Comparison of ENCODE assay signal across 7 cellular contexts in genomic region chr6:128259735-128260685, GRCh38.
DNase-seq lines count a peak whose midpoint lies in the region; ATAC-seq and FAIRE-seq lines count a peak whose summit lies in the region.

No MANE protein-coding gene starts in this region.

- H3K27me3 Mint-ChIP-seq in natural killer cell treated with Interleukin-12 subunit alpha and Interleukin-12 subunit beta and Interleukin-15 and Interleukin-18, amount 100 ng/mL, for 72 hours, result no peaks in the 10 kb centered on the region

- ATAC-seq in GM19035 (IDR thresholded peaks at IDR 0.05; ENCODE audit: unreplicated experiment) (peak; percentile 48), HG02678 (IDR thresholded peaks at IDR 0.05; ENCODE audit: unreplicated experiment) (peak; percentile 56)
- no peak for ATAC-seq in natural killer cell treated with Interleukin-12 subunit alpha and Interleukin-12 subunit beta and Interleukin-15 and Interleukin-18, amount 100 ng/mL, for 72 hours

- H3K4me3 Mint-ChIP-seq in natural killer cell treated with Interleukin-12 subunit alpha and Interleukin-12 subunit beta and Interleukin-15 and Interleukin-18, amount 100 ng/mL, for 72 hours, result peak overlapping the region; percentile 44

- peak overlapping the region; percentile 4 to 56 for H3K27ac Mint-ChIP-seq in natural killer cell treated with Interleukin-12 subunit alpha and Interleukin-12 subunit beta and Interleukin-15 and Interleukin-18, amount 100 ng/mL, for 72 hours

- H3K4me1 Mint-ChIP-seq in natural killer cell treated with Interleukin-12 subunit alpha and Interleukin-12 subunit beta and Interleukin-15 and Interleukin-18, amount 100 ng/mL, for 72 hours (ENCODE audit: low read depth in 2 of 2), result peaks cover 15 to 22% of the 10 kb centered on the region in 2 donors

- no peaks in the 10 kb centered on the region for H3K36me3 Mint-ChIP-seq in natural killer cell treated with Interleukin-12 subunit alpha and Interleukin-12 subunit beta and Interleukin-15 and Interleukin-18, amount 100 ng/mL, for 72 hours

- DNase-seq in OCI-M1 (lab: John Stamatoyannopoulos, UW) (peak; percentile 81), DMS79 (lab: John Stamatoyannopoulos, UW) (no peak), NK-92 (lab: John Stamatoyannopoulos, UW; ENCODE audit: unreplicated experiment) (no peak), HTR-8/SVneo (ENCODE audit: insufficient read length, low spot score) (no peak)
- no peak for DNase-seq in natural killer cell treated with Interleukin-12 subunit alpha and Interleukin-12 subunit beta and Interleukin-15 and Interleukin-18, amount 100 ng/mL, for 72 hours (ENCODE audit: low spot score)

- no peak for FAIRE-seq in HTR-8/SVneo (lab: Jason Lieb, UNC)

- no peaks in the 10 kb centered on the region for H3K9me3 Mint-ChIP-seq in natural killer cell treated with Interleukin-12 subunit alpha and Interleukin-12 subunit beta and Interleukin-15 and Interleukin-18, amount 100 ng/mL, for 72 hours

Comparison
In these comparisons a context has a peak if more than half of its experiments do, and no peak if none do; other contexts are left out.
1. ATAC-seq: peak in GM19035 (single experiment) and HG02678 (single experiment); none in natural killer cell treated with Interleukin-12 subunit alpha and Interleukin-12 subunit beta and Interleukin-15 and Interleukin-18, amount 100 ng/mL, for 72 hours (0 of 2).